Comparison of ENCODE assay signal across 6 cellular contexts in the genomic region with DNA sequence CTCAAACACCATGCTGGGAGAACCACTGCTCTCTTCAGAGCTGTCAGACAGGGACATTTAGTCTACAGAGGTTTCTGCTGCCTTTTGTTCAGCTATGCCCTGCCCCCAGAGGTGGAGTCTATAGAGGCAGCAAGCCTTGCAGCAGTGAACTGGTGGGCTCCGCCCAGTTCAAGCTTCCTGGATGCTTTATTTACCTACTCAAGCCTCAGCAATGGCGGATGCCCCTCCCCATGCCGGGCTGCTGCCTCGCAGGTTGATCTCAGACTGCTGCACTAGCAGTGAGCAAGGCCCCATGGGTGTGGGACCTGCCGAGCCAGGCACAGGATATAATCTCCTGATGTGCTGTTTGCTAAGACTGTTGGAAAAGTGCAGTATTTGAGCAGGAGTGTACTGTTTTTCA. TPM values are rescaled to one million over a fixed set of nuclear protein-coding genes. Genes with fewer than 3 reads are reported as not detected.
"Had no signal": no experiment of that assay in that cellular context is flagged by ENCODE, and none has a peak within 500 bp of the region (broad histone marks: within the 10 kb centered on the region; RNA-seq: fewer than 3 reads in every experiment).

No MANE protein-coding gene starts in this region.

RNA-seq across cellular contexts. Expression of a gene that starts 12.9 kb away (rescaled TPM):
- total RNA-seq: dermis blood vessel endothelial cell, fibroblast of villous mesenchyme, neural crest cell, osteocyte, pulmonary artery endothelial cell, tibial nerve had no signal
